8 cellular contexts compared by ENCODE assay signal in the genomic region with DNA sequence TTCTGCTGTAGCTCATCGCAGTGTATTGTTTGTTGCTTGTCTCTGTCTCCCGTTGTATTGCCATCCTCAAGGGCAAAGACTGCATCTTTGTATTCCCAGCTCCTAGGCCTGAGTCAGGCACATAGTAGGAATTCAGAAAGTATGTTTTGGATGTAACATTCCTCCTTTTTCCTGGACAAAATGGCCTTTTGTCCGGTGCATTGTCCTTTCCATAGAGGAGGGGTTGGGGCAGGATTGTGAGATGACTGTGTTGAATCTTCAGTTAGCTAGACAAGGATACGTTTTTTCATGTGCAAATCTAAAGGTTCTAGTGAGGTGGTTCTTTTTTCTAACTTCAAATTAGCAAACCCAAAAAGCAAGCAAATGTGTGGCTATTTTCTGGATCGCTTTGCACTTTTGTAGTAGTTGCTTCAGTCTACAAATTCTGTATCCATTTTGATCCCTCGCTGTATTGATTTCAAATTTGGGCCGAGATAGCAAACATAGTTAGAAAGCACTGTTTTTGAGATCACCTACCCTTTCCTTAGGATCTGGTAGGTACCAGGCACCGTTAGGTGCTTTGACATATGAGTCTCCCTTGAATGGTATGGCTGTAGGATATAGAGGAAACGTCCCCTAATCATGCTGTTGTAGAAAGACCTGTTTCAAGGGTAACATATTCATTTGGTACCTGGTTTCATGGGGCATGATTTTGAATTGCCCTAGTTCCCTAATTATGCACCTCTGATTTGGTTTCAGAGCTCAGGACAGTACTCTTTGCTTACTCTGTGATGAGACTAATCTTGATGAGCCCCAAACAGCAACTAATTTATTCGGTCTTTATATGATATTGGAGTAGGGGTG. TPM values are rescaled to one million over a fixed set of nuclear protein-coding genes. Genes with fewer than 3 reads are reported as not detected.
A peak's percentile ranks its signal among the peaks of the same experiment; 100 is the strongest.
DNase-seq lines count a peak whose midpoint lies in the region; ATAC-seq, FAIRE-seq and TF ChIP-seq lines count a peak whose summit lies in the region.

No MANE protein-coding gene starts in this region.

- H3K4me3 ChIP-seq in SK-N-MC (peak overlapping the region; percentile 84), foreskin fibroblast (ENCODE audit: low read depth in 1 of 2, low read length in 2 of 2) (peak overlapping the region; percentile 71 to 91), gastrocnemius medialis (peak overlapping the region; percentile 86 to 95 (median 91))

- peak; percentile 38 for FAIRE-seq in GM18507 (lab: Jason Lieb, UNC)

- H3K27ac ChIP-seq in SK-N-MC (no peak overlapping the region), gastrocnemius medialis (peak overlapping the region; percentile 86 to 92 (median 87))

- no peak for ATAC-seq in gastrocnemius medialis
- no peak for ATAC-seq in GM18498 (IDR thresholded peaks at IDR 0.05; ENCODE audit: unreplicated experiment)

- in situ Hi-C loops in gastrocnemius medialis (cut with MboI; ENCODE audit: low sequenced_read_pairs in 4 of 4): no loop called here
- in situ Hi-C loops in ACHN (cut with HindIII; ENCODE audit: low pct_ligation_motif_present, low pct_unique_long_range_greater_than_20kb, low sequenced_read_pairs): no loop called here

- DNase-seq in GM18507 (ENCODE audit: extremely low spot score, insufficient read length, low read depth) (no peak), SK-N-MC (ENCODE audit: low read depth, low spot score) (no peak), foreskin fibroblast (peak in 1 of 2 donors; percentile 35), gastrocnemius medialis (no peak), ACHN (no peak), RPMI8226 (no peak), A172 (ENCODE audit: low spot score) (no peak)

- no peak for TF ChIP-seq POLR2A in gastrocnemius medialis (IDR thresholded peaks at IDR 0.05)

- intact Hi-C loops in gastrocnemius medialis (cut with DNase I; ENCODE audit: low total_unique reads): loop anchor here (2.0 to 5.0 kb wide), 3 partner anchors 59 to 674 kb away; a partner anchor contains a TSS

- H3K9ac ChIP-seq in SK-N-MC (ENCODE audit: insufficient read length): peak overlapping the region; percentile 99

- peaks cover 39% of the 10 kb centered on the region for H3K36me3 ChIP-seq in SK-N-MC (ENCODE audit: insufficient read depth, low read length)
- H3K36me3 ChIP-seq in gastrocnemius medialis: peaks cover 0 to 21% of the 10 kb centered on the region in 2 donors

- TF ChIP-seq CTCF in foreskin fibroblast (IDR thresholded peaks at IDR 0.05; ENCODE audit: low read depth, low read length) (no peak), gastrocnemius medialis (IDR thresholded peaks at IDR 0.05 in 4 of 5, conservative IDR thresholded peaks at IDR 0.05 in 1 of 5) (no peak)

- peaks cover 20 to 38% of the 10 kb centered on the region in 2 donors for H3K4me1 ChIP-seq in gastrocnemius medialis

- H3K9me3 ChIP-seq in SK-N-MC (ENCODE audit: low read depth, low read length) (no peaks in the 10 kb centered on the region), gastrocnemius medialis (no peaks in the 10 kb centered on the region)

- no peaks in the 10 kb centered on the region for H3K27me3 ChIP-seq in gastrocnemius medialis

RNA-seq across cellular contexts. Expression of a gene that starts 1.2 kb away (rescaled TPM):
- total RNA-seq in gastrocnemius medialis: 10 to 100 TPM; 18.0 to 27.3 (median 25.0) TPM
- 35.6 and 37.2 TPM in 2 replicates for total RNA-seq in A172 (2014; rRNA removed; shearing (Covaris generic))

RNA-seq across cellular contexts. Expression of a gene that starts 40.6 kb away (rescaled TPM):
- 10 to 100 TPM in 1 of 4 donors, 1 to 10 TPM in 3; 2.3 to 10.8 (median 7.6) TPM for total RNA-seq in gastrocnemius medialis
- not detected in 2 replicates for total RNA-seq in A172 (2014; rRNA removed; shearing (Covaris generic))

RNA-seq across cellular contexts. Expression of a gene that starts 58.8 kb away (rescaled TPM):
- 10 to 100 TPM; 19.2 to 71.6 (median 31.2) TPM for total RNA-seq in gastrocnemius medialis
- 18.9 and 22.8 TPM in 2 replicates for total RNA-seq in A172 (2014; rRNA removed; shearing (Covaris generic))
